Comparison of ENCODE assay signal across 14 cellular contexts in genomic region chr15:60745469-60745971, GRCh38.
DNase-seq lines count a peak whose midpoint lies in the region; ATAC-seq and TF ChIP-seq lines count a peak whose summit lies in the region.
"Had no signal": no experiment of that assay in that cellular context is flagged by ENCODE, and none has a peak within 500 bp of the region (broad histone marks: within the 10 kb centered on the region; RNA-seq: fewer than 3 reads in every experiment).

No MANE protein-coding gene starts in this region.

- peaks cover 29% of the 10 kb centered on the region for H3K4me1 Mint-ChIP-seq in activated T-helper 17 cell treated with anti-CD3 and anti-CD28 coated beads, Interleukin-2, amount 50 U/mL, for 72 hours
- peaks cover 29% of the 10 kb centered on the region for H3K4me1 Mint-ChIP-seq in nephron
- H3K4me1 Mint-ChIP-seq: memory B cell had no signal

- no peak overlapping the region for H3K4me3 ChIP-seq in fibroblast of pulmonary artery (replicated peaks; ENCODE audit: low read depth, low read length)
- H3K4me3 ChIP-seq: pancreas had no signal

- TF ChIP-seq CTCF in fibroblast of pulmonary artery (IDR thresholded peaks at IDR 0.05; ENCODE audit: low read length, missing control alignments) (no peak), nephron (IDR thresholded peaks at IDR 0.05; ENCODE audit: unreplicated experiment in 3 of 3) (no peak)

- peaks cover 10% of the 10 kb centered on the region for H3K36me3 Mint-ChIP-seq in activated T-helper 17 cell treated with anti-CD3 and anti-CD28 coated beads, Interleukin-2, amount 50 U/mL, for 72 hours (ENCODE audit: low read depth)
- H3K36me3 Mint-ChIP-seq in nephron (ENCODE audit: low read depth), result no peaks in the 10 kb centered on the region
- H3K36me3 Mint-ChIP-seq: memory B cell had no signal

- DNase-seq in fibroblast of pulmonary artery (ENCODE audit: low read depth), result peak; percentile 62
- peak; percentile 50 for DNase-seq in ureter (ENCODE audit: low spot score)
- DNase-seq in NAMALWA (ENCODE audit: low spot score), result no peak
- DNase-seq in HuH-7.5 (ENCODE audit: low spot score), result no peak
- no peak for DNase-seq in Ammon's horn (ENCODE audit: low spot score)
- DNase-seq: activated CD8-positive, alpha-beta T cell treated with anti-CD3 and anti-CD28 coated beads, Interleukin-2, amount 10 ng/mL, durations not matched to agents 7 days and 5 days; CD4-positive, alpha-beta memory T cell; H7; pancreas; stimulated activated CD4-positive, alpha-beta T cell treated with anti-CD3 and anti-CD28 coated beads, Interleukin-1b, Interleukin-23, amount 100 ng/mL, for 48 hours had no signal

- no peaks in the 10 kb centered on the region for H3K9me3 Mint-ChIP-seq in activated T-helper 17 cell treated with anti-CD3 and anti-CD28 coated beads, Interleukin-2, amount 50 U/mL, for 72 hours
- H3K9me3 Mint-ChIP-seq in nephron, result no peaks in the 10 kb centered on the region
- H3K9me3 Mint-ChIP-seq: memory B cell had no signal

- H3K4me3 Mint-ChIP-seq in activated T-helper 17 cell treated with anti-CD3 and anti-CD28 coated beads, Interleukin-2, amount 50 U/mL, for 72 hours, result no peak overlapping the region
- peak overlapping the region in 2 of 3 experiments; percentile 13 to 29 for H3K4me3 Mint-ChIP-seq in nephron
- H3K4me3 Mint-ChIP-seq: activated CD8-positive, alpha-beta T cell treated with anti-CD3 and anti-CD28 coated beads, Interleukin-2, amount 10 ng/mL, durations not matched to agents 7 days and 5 days; CD4-positive, alpha-beta memory T cell; memory B cell had no signal

- no peak for ATAC-seq in activated T-helper 17 cell treated with anti-CD3 and anti-CD28 coated beads, Interleukin-2, amount 50 U/mL, for 72 hours (replicated peaks)
- ATAC-seq in HG03159 (IDR thresholded peaks at IDR 0.05; ENCODE audit: unreplicated experiment), result no peak
- ATAC-seq: activated CD8-positive, alpha-beta T cell treated with anti-CD3 and anti-CD28 coated beads, Interleukin-2, amount 10 ng/mL, durations not matched to agents 7 days and 5 days had no signal

- peak overlapping the region; percentile 62 for H3K27ac Mint-ChIP-seq in activated T-helper 17 cell treated with anti-CD3 and anti-CD28 coated beads, Interleukin-2, amount 50 U/mL, for 72 hours
- peak overlapping the region; percentile 80 to 82 (median 82) for H3K27ac Mint-ChIP-seq in nephron
- H3K27ac Mint-ChIP-seq: activated CD8-positive, alpha-beta T cell treated with anti-CD3 and anti-CD28 coated beads, Interleukin-2, amount 10 ng/mL, durations not matched to agents 7 days and 5 days; memory B cell had no signal

- H3K27me3 Mint-ChIP-seq in activated T-helper 17 cell treated with anti-CD3 and anti-CD28 coated beads, Interleukin-2, amount 50 U/mL, for 72 hours, result no peaks in the 10 kb centered on the region
- H3K27me3 Mint-ChIP-seq in nephron (ENCODE audit: low read depth), result peaks cover 7% of the 10 kb centered on the region
- H3K27me3 Mint-ChIP-seq: CD4-positive, alpha-beta memory T cell had no signal

Comparison
In these comparisons a context has a peak if more than half of its experiments do, and no peak if none do; other contexts are left out.
1. DNase-seq: peak in fibroblast of pulmonary artery (single experiment) and ureter (single experiment); none in NAMALWA (single experiment), HuH-7.5 (single experiment) and Ammon's horn (single experiment).